ENCODE assay signal across 9 cellular contexts in the genomic region with DNA sequence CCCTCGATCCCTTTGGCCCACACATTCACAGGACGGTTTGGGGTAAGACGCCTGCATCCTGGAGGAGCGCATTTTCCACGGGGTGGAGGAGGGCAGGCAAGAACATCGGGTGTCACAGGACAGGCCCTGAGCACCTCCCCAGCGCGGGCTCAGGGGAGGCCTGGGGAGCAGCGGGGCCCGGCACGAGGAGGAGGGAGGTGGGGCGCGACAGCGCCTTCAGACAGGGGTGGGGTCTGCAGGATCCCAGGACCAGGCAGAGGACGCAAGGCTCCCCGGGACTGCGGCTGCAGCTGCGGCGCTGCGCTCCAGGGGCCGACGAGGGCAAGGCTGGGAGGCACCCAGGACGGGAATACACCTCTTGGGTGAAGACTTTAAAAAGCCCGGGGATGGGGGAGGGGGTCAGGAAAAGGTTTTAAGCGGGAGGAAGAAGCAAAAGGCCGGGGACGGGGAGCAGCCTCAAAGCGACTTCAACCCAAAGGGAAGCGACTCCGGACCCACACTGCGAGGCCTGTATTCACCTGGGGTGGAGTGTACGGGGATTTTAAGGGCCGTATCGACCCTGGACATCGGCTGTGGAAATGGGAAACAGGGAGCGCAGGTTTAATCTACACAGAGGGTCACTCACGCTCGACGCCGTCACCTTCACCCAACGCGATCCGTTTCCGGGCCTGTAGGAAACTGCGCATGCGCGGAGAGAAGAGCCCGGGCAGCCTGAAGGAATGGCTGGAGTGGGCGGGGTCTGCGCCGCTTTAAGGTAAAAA. TPM values are rescaled to one million over a fixed set of nuclear protein-coding genes. Genes with fewer than 3 reads are reported as not detected.
A peak's percentile ranks its signal among the peaks of the same experiment; 100 is the strongest.
DNase-seq lines count a peak whose midpoint lies in the region; ATAC-seq, FAIRE-seq and TF ChIP-seq lines count a peak whose summit lies in the region.
"Had no signal": no experiment of that assay in that cellular context is flagged by ENCODE, and none has a peak within 500 bp of the region (broad histone marks: within the 10 kb centered on the region; RNA-seq: fewer than 3 reads in every experiment).

Gene ZNF415 (minus strand): TSS at position 680 of the 761 bp plus-strand sequence. CDS start 10,234 bp downstream, outside the sequence.

- H3K4me3 Mint-ChIP-seq in naive thymus-derived CD8-positive, alpha-beta T cell = peak within 1 kb of the TSS; percentile 43 to 90 (median 80)

- peaks cover 8 to 92% (median 43%) of the 10 kb centered on the region in 9 donors for H3K9me3 Mint-ChIP-seq in naive thymus-derived CD8-positive, alpha-beta T cell

- no peak within 1 kb of the TSS for H3K27ac ChIP-seq in foreskin keratinocyte

- TF ChIP-seq CTCF in foreskin keratinocyte (conservative IDR thresholded peaks at IDR 0.05) = no peak

- peak within 1 kb of the TSS in 7 of 10 donors; percentile 25 to 91 (median 55) for H3K27ac Mint-ChIP-seq in naive thymus-derived CD8-positive, alpha-beta T cell

- H3K4me1 ChIP-seq in foreskin keratinocyte = no peaks in the 10 kb centered on the region

- POLR2A ChIA-PET in naive thymus-derived CD8-positive, alpha-beta T cell (lab: Charles Lee) = no interaction called here

- peaks cover 0 to 50% (median 45%) of the 10 kb centered on the region in 3 donors for H3K36me3 Mint-ChIP-seq in naive thymus-derived CD8-positive, alpha-beta T cell

- DNase-seq in DMS79 (lab: John Stamatoyannopoulos, UW) = peak; percentile 68
- peak; percentile 49 for DNase-seq in NCI-H345 treated with DMSO at 0.1 percent for 48 hours (lab: John Stamatoyannopoulos, UW; ENCODE audit: unreplicated experiment)
- peak; percentile 34 for DNase-seq in activated gamma-delta T cell treated with anti-CD3 and anti-CD28 coated beads, Interleukin-2, amount 50 U/mL, for 16 hours (ENCODE audit: low read depth)
- DNase-seq in foreskin keratinocyte = peak in 1 of 2 donors; percentile 55
- DNase-seq in naive thymus-derived CD8-positive, alpha-beta T cell = peak in 7 of 10 donors; percentile 4 to 84 (median 24)
- peak; percentile 3 for DNase-seq in stimulated activated naive CD4-positive, alpha-beta T cell treated with Interleukin-2 at 50 U/mL for 16 hours (lab: John Stamatoyannopoulos, UW)
- DNase-seq in GM19239 (ENCODE audit: insufficient read length, low spot score) = no peak

- H3K4me1 Mint-ChIP-seq in naive thymus-derived CD8-positive, alpha-beta T cell = peaks cover 9 to 17% (median 11%) of the 10 kb centered on the region in 4 donors

- H3K27me3 Mint-ChIP-seq in naive thymus-derived CD8-positive, alpha-beta T cell = peaks cover 0 to 16% (median 6%) of the 10 kb centered on the region in 5 donors

- no peaks in the 10 kb centered on the region for H3K27me3 ChIP-seq in foreskin keratinocyte

- ATAC-seq in foreskin keratinocyte (peak; percentile 56), HG03520 (IDR thresholded peaks at IDR 0.05; ENCODE audit: unreplicated experiment) (no peak)
- ATAC-seq in naive thymus-derived CD8-positive, alpha-beta T cell = peak in 1 of 2 donors; percentile 80

- no peak for FAIRE-seq in GM19239 (lab: Jason Lieb, UNC)

RNA-seq across cellular contexts. Expression of gene ZNF415, which starts in this region (rescaled TPM):
- 2.5 and 5.0 TPM in 2 replicates for total RNA-seq in foreskin keratinocyte
- 1.6 and 2.2 TPM in 2 replicates for polyA plus RNA-seq in foreskin keratinocyte
- 1 to 10 TPM; 5.1 to 5.3 TPM for total RNA-seq in naive thymus-derived CD8-positive, alpha-beta T cell
- polyA plus RNA-seq in naive thymus-derived CD8-positive, alpha-beta T cell = 1 to 10 TPM in 2 of 3 donors, under 1 TPM in 1; 0.92 to 3.7 (median 2.6) TPM
- total RNA-seq: HT1080 had no signal
